8 cellular contexts compared by ENCODE assay signal in the genomic region with DNA sequence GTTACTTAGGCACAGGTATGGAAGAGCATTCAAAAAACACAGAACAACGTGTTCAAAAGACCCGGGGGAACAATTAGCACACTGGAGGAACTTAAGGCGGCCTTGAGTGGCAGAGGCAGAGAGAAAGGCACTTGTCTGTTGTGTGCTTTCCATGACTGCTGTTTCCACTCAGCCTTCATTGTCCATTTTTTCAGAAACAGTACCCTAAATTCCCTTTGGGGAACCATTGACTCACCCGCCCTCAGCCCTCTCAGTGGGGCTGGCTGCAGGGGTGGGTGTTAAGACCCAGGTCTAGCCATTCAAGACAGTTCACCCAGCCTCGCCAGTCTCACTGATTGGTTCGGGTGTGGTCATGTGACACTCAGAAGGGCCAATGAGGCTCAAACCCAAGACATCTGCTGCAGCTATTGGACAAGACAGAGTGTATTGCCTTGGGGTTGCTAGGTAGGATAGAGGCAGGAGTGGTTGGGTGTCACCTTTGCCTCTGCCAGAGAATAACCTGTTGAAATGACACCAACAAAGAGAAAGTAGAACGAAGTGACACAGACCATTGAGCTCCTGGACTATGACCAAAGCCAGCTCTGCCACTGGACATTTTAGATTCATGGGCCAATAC. TPM values are rescaled to one million over a fixed set of nuclear protein-coding genes. Genes with fewer than 3 reads are reported as not detected.
A peak's percentile ranks its signal among the peaks of the same experiment; 100 is the strongest.
DNase-seq lines count a peak whose midpoint lies in the region; ATAC-seq and TF ChIP-seq lines count a peak whose summit lies in the region.

No MANE protein-coding gene starts in this region.

- no peak for TF ChIP-seq POLR2A in gastrocnemius medialis (IDR thresholded peaks at IDR 0.05)

- H2AFZ ChIP-seq in mammary epithelial cell (ENCODE audit: low read depth, low read length), result no peak overlapping the region

- H3K27ac ChIP-seq in Panc1 (ENCODE audit: low read length) (no peak overlapping the region), mammary epithelial cell (ENCODE audit: insufficient read depth, low read depth, low read length) (no peak overlapping the region), gastrocnemius medialis (no peak overlapping the region)

- DNase-seq in NCI-H2171 treated with DMSO at 0.1 percent for 48 hours (lab: John Stamatoyannopoulos, UW), result peak; percentile 28
- no peak for DNase-seq in NCI-H2171 (lab: John Stamatoyannopoulos, UW)
- DNase-seq in Panc1 (ENCODE audit: low read depth, low spot score), result no peak
- DNase-seq in mammary epithelial cell, result peak; percentile 48
- DNase-seq in gastrocnemius medialis, result peak in 1 of 2 donors; percentile 40
- DNase-seq in OCI-M2 (lab: John Stamatoyannopoulos, UW; ENCODE audit: unreplicated experiment), result no peak

- WGBS in mammary epithelial cell (ENCODE audit: low coverage, missing lambda C conversion rate), result 86% methylated on average over 7 of the region's 7 CpGs

- no peak overlapping the region for H3K9ac ChIP-seq in mammary epithelial cell (ENCODE audit: insufficient read depth, low read length)

- CTCF ChIA-PET in Panc1 (lab: Charles Lee), result no interaction called here
- CTCF ChIA-PET in mammary epithelial cell (lab: Charles Lee; ENCODE audit: low non-redundant PET), result no interaction called here

- no peaks in the 10 kb centered on the region for H3K79me2 ChIP-seq in mammary epithelial cell (ENCODE audit: insufficient read depth, low read length)

- dilution Hi-C loops in mammary epithelial cell (cut with HindIII; ENCODE audit: low sequenced_read_pairs), result no loop called here

- POLR2A ChIA-PET in Panc1 (lab: Charles Lee), result no interaction called here

- ATAC-seq in GM21529 (IDR thresholded peaks at IDR 0.05; ENCODE audit: unreplicated experiment) (peak; percentile 99), HG03558 (IDR thresholded peaks at IDR 0.05; ENCODE audit: extremely low read depth, unreplicated experiment) (peak; percentile 85), Panc1 (peak; percentile 79), gastrocnemius medialis (peak; percentile 91 to 97)

- H3K9me3 ChIP-seq in Panc1 (ENCODE audit: control insufficient read depth, insufficient read depth, low read depth, low read length) (no peaks in the 10 kb centered on the region), mammary epithelial cell (replicated peaks; ENCODE audit: insufficient read depth, low read length) (no peaks in the 10 kb centered on the region), gastrocnemius medialis (no peaks in the 10 kb centered on the region)

- intact Hi-C loops in Panc1 (cut with micrococcal nuclease; ENCODE audit: unreplicated experiment) (no loop called here), mammary epithelial cell (cut with micrococcal nuclease) (no loop called here), gastrocnemius medialis (cut with DNase I; ENCODE audit: low total_unique reads) (no loop called here)

- TF ChIP-seq CTCF in Panc1 (IDR thresholded peaks at IDR 0.05), result no peak
- TF ChIP-seq CTCF in mammary epithelial cell (conservative IDR thresholded peaks at IDR 0.05 in 1 of 2, IDR thresholded peaks at IDR 0.05 in 1 of 2; ENCODE audit: extremely low read depth in 1 of 2, insufficient read depth in 1 of 2, low read depth in 1 of 2, low read length in 2 of 2), result no peak
- TF ChIP-seq CTCF in gastrocnemius medialis (IDR thresholded peaks at IDR 0.05 in 4 of 5, conservative IDR thresholded peaks at IDR 0.05 in 1 of 5), result no peak

- H3K4me3 ChIP-seq in Panc1 (ENCODE audit: low read depth in 2 of 2, low read length in 2 of 2), result no peak overlapping the region
- H3K4me3 ChIP-seq in mammary epithelial cell (replicated peaks in 1 of 3; ENCODE audit: insufficient read depth in 1 of 3, low read depth in 2 of 3, low read length in 3 of 3), result no peak overlapping the region
- H3K4me3 ChIP-seq in gastrocnemius medialis, result no peak overlapping the region

- H3K4me1 ChIP-seq in Panc1 (ENCODE audit: control insufficient read depth, insufficient read depth, low read length) (no peaks in the 10 kb centered on the region), mammary epithelial cell (ENCODE audit: insufficient read depth, low read length) (no peaks in the 10 kb centered on the region), gastrocnemius medialis (no peaks in the 10 kb centered on the region)

- in situ Hi-C loops in Panc1 (cut with HindIII; ENCODE audit: low pct_unique_long_range_greater_than_20kb, low sequenced_read_pairs) (no loop called here), mammary epithelial cell (cut with MboI; ENCODE audit: low sequenced_read_pairs in 2 of 2) (no loop called here), gastrocnemius medialis (cut with MboI; ENCODE audit: low sequenced_read_pairs in 4 of 4) (no loop called here)

- no peaks in the 10 kb centered on the region for H3K27me3 ChIP-seq in Panc1 (ENCODE audit: control insufficient read depth, insufficient read depth, low read length)
- H3K27me3 ChIP-seq in mammary epithelial cell (ENCODE audit: insufficient read depth, low read length), result no peaks in the 10 kb centered on the region
- H3K27me3 ChIP-seq in gastrocnemius medialis, result no peaks in the 10 kb centered on the region

- H3K36me3 ChIP-seq in Panc1 (ENCODE audit: control insufficient read depth, insufficient read depth, low read length) (no peaks in the 10 kb centered on the region), mammary epithelial cell (ENCODE audit: insufficient read depth, low read length) (no peaks in the 10 kb centered on the region), gastrocnemius medialis (no peaks in the 10 kb centered on the region)

- no peak overlapping the region for H3K4me2 ChIP-seq in mammary epithelial cell (ENCODE audit: insufficient read depth, low read depth, low read length)

- no peaks in the 10 kb centered on the region for H4K20me1 ChIP-seq in mammary epithelial cell (ENCODE audit: insufficient read depth, low read length)

- BruUV-seq in Panc1 (replicated peaks; lab: Mats Ljungman, UMichigan) (no TSS peak), mammary epithelial cell (replicated peaks; lab: Mats Ljungman, UMichigan) (no TSS peak)

RNA-seq across cellular contexts. Expression of a gene that starts 19.6 kb away (rescaled TPM):
- total RNA-seq in Panc1 (2021; ENCODE audit: unreplicated experiment) (94.3 TPM), mammary epithelial cell (10 to 100 TPM; 40.1 to 45.8 TPM), gastrocnemius medialis (10 to 100 TPM; 42.2 to 87.8 (median 76.1) TPM)
- 45.4 TPM for polyA plus RNA-seq in Panc1 (2012; ENCODE audit: insufficient read length)
- polyA plus RNA-seq in mammary epithelial cell, result 17.7 TPM
- 8.6 TPM for polyA minus RNA-seq in mammary epithelial cell

RNA-seq across cellular contexts. Expression of a gene that starts 41.4 kb away (rescaled TPM):
- total RNA-seq in Panc1 (2021; ENCODE audit: unreplicated experiment) (296 TPM), mammary epithelial cell (10 to 100 TPM; 45.5 to 47.2 TPM), gastrocnemius medialis (10 to 100 TPM; 19.3 to 43.7 (median 26.2) TPM)
- 397 TPM for polyA plus RNA-seq in Panc1 (2012; ENCODE audit: insufficient read length)
- 25.3 TPM for polyA plus RNA-seq in mammary epithelial cell
- polyA minus RNA-seq in mammary epithelial cell, result 137 TPM

RNA-seq across cellular contexts. Expression of a gene that starts 51.1 kb away (rescaled TPM):
- total RNA-seq in Panc1 (2021; ENCODE audit: unreplicated experiment), result 0.51 TPM
- 0.59 TPM for polyA plus RNA-seq in Panc1 (2012; ENCODE audit: insufficient read length)
- total RNA-seq in mammary epithelial cell, result under 1 TPM in 1 of 2 donors, not detected in 1; 0.33 TPM
- not detected for polyA plus RNA-seq in mammary epithelial cell
- not detected for polyA minus RNA-seq in mammary epithelial cell
- 10 to 100 TPM in 3 of 4 donors, 1 to 10 TPM in 1; 5.6 to 57.7 (median 20.4) TPM for total RNA-seq in gastrocnemius medialis

Comparison
In these comparisons a context has a peak if more than half of its experiments do, and no peak if none do; other contexts are left out.
1. DNase-seq: peak in NCI-H2171 treated with DMSO at 0.1 percent for 48 hours (single experiment) and mammary epithelial cell (single experiment); none in NCI-H2171 (single experiment), Panc1 (single experiment) and OCI-M2 (single experiment).
2. Peak in every context shown above with its lines, with median percentiles within 50 percentile points of each other: ATAC-seq.